ENCODE assay signal across 13 cellular contexts in genomic region chr17:75082683-75083082, GRCh38.
"Had no signal": no experiment of that assay in that cellular context is flagged by ENCODE, and none has a peak within 500 bp of the region (broad histone marks: within the 10 kb centered on the region; RNA-seq: fewer than 3 reads in every experiment).

No MANE protein-coding gene starts in this region.

- H3K9me3 ChIP-seq: neutrophil, right atrium auricular region, thyroid gland, vagina had no signal

- H2AFZ ChIP-seq: hepatocyte had no signal

- H3K36me3 ChIP-seq: neutrophil, right atrium auricular region, thyroid gland, vagina had no signal

- ATAC-seq: activated CD8-positive, alpha-beta T cell treated with anti-CD3 and anti-CD28 coated beads for 36 hours; activated T-cell treated with anti-CD3 and anti-CD28 coated beads, Interleukin-2, amount 50 U/mL, for 72 hours had no signal

- H3K27ac Mint-ChIP-seq: activated CD8-positive, alpha-beta T cell treated with anti-CD3 and anti-CD28 coated beads for 36 hours; activated T-cell treated with anti-CD3 and anti-CD28 coated beads, Interleukin-2, amount 50 U/mL, for 72 hours had no signal

- H3K4me3 Mint-ChIP-seq: activated CD8-positive, alpha-beta T cell treated with anti-CD3 and anti-CD28 coated beads for 36 hours; activated T-cell treated with anti-CD3 and anti-CD28 coated beads, Interleukin-2, amount 50 U/mL, for 72 hours had no signal

- H3K4me2 ChIP-seq: hepatocyte had no signal

- H3K27me3 ChIP-seq: hepatocyte, neutrophil, right atrium auricular region, thyroid gland, vagina had no signal

- H3K27ac ChIP-seq: coronary artery, hepatocyte, neutrophil, thyroid gland, vagina had no signal

- DNase-seq: activated CD8-positive, alpha-beta memory T cell treated with anti-CD3 and anti-CD28 coated beads, Interleukin-2, amount 50 U/mL, for 4 hours; activated CD8-positive, alpha-beta T cell treated with anti-CD3 and anti-CD28 coated beads for 36 hours; activated T-cell treated with anti-CD3 and anti-CD28 coated beads, Interleukin-2, amount 50 U/mL, for 72 hours; effector CD4-positive, alpha-beta T cell; kidney; midbrain; small intestine; thyroid gland had no signal

- H3K9me3 Mint-ChIP-seq: activated CD8-positive, alpha-beta T cell treated with anti-CD3 and anti-CD28 coated beads for 36 hours; activated T-cell treated with anti-CD3 and anti-CD28 coated beads, Interleukin-2, amount 50 U/mL, for 72 hours had no signal

- H3K4me3 ChIP-seq: coronary artery, hepatocyte, right atrium auricular region, thyroid gland, vagina had no signal
